Comparison of ENCODE assay signal across 1 cellular context in the genomic region with DNA sequence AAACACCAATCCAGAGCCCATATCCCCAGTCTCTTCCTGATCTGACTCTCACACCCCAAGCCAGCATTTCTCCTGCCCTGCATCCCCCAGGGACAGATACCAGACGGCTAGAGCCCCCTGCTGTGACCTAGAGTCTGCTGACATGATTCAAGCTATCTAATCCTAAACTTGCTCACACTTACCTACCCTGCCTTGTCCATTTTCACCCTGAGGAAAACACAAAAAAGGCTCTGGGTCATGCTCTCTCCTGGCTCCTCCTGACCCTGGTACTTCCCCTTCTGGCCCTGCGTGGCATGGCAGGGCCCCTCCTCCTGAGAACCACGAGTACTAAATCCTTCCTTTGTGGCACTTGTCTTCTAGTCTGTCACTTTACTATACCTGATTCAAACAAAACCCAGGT.
A peak's percentile ranks its signal among the peaks of the same experiment; 100 is the strongest.
TF ChIP-seq lines count a peak whose summit lies in the region.

No MANE protein-coding gene starts in this region.

TF ChIP-seq in K562, 482 proteins besides CTCF, POLR2A, EP300 and RAD21:
- no peak for TF ChIP-seq THRAP3 (IDR thresholded peaks at IDR 0.05; ENCODE audit: borderline replicate concordance)
- TF ChIP-seq CBFA2T3 (IDR thresholded peaks at IDR 0.05) = 0 out of 2 replicates have a peak, but pooled peaks have one; percentile 16
- TF ChIP-seq SRSF1 (IDR thresholded peaks at IDR 0.05; ENCODE audit: low read depth, low read length) = no peak
- TF ChIP-seq FUS (optimal IDR thresholded peaks at IDR 0.05; ENCODE audit: low read depth, low read length) = no peak
